In genomic region chr9:21334603-21334968, GRCh38 we compare ENCODE assay signal across 7 cellular contexts. TPM values are rescaled to one million over a fixed set of nuclear protein-coding genes. Genes with fewer than 3 reads are reported as not detected.
DNase-seq lines count a peak whose midpoint lies in the region; ATAC-seq and TF ChIP-seq lines count a peak whose summit lies in the region.
"Had no signal": no experiment of that assay in that cellular context is flagged by ENCODE, and none has a peak within 500 bp of the region (broad histone marks: within the 10 kb centered on the region; RNA-seq: fewer than 3 reads in every experiment).

No MANE protein-coding gene starts in this region.

- DNase-seq in Calu3 (no peak), astrocyte of the spinal cord (ENCODE audit: low read depth, low spot score) (no peak), mucosa of gallbladder (ENCODE audit: low spot score) (no peak)
- peak in 4 of 10 donors; percentile 8 to 33 (median 22) for DNase-seq in naive thymus-derived CD8-positive, alpha-beta T cell

- peak overlapping the region; percentile 58 for H3K27ac Mint-ChIP-seq in Calu3 (ENCODE audit: unreplicated experiment)
- peak overlapping the region; percentile 92 to 98 (median 96) for H3K27ac Mint-ChIP-seq in naive thymus-derived CD8-positive, alpha-beta T cell

- H3K4me3 ChIP-seq in astrocyte of the spinal cord (ENCODE audit: low read depth, low read length), result peak overlapping the region; percentile 91

- peak overlapping the region; percentile 83 for H3K4me3 Mint-ChIP-seq in Calu3 (ENCODE audit: low read depth, unreplicated experiment)
- peak overlapping the region; percentile 88 to 98 (median 94) for H3K4me3 Mint-ChIP-seq in naive thymus-derived CD8-positive, alpha-beta T cell

- ATAC-seq in HG02973 (IDR thresholded peaks at IDR 0.05; ENCODE audit: unreplicated experiment) (peak; percentile 8), HG03039 (IDR thresholded peaks at IDR 0.05; ENCODE audit: unreplicated experiment) (no peak)
- peak; percentile 50 to 53 for ATAC-seq in naive thymus-derived CD8-positive, alpha-beta T cell

- no peaks in the 10 kb centered on the region for H3K27me3 Mint-ChIP-seq in Calu3 (ENCODE audit: unreplicated experiment)
- peaks cover 0 to 1% (median 0%) of the 10 kb centered on the region in 5 donors for H3K27me3 Mint-ChIP-seq in naive thymus-derived CD8-positive, alpha-beta T cell

- intact Hi-C loops in Calu3 (cut with micrococcal nuclease; ENCODE audit: unreplicated experiment), result no loop called here

- in situ Hi-C loops in astrocyte of the spinal cord (cut with HindIII; ENCODE audit: low sequenced_read_pairs), result no loop called here

- BruUV-seq in Calu3 (replicated peaks; lab: Mats Ljungman, UMichigan), result TSS peak; percentile 40

- POLR2A ChIA-PET in naive thymus-derived CD8-positive, alpha-beta T cell (lab: Charles Lee), result interaction anchor here (0.5 to 1.8 kb wide), 8 partner anchors 8 to 712 kb away, joined by 3 to 13 read pairs (median 4); partner anchors contain the start of genes MLLT3 and MTAP

- TF ChIP-seq CTCF in Calu3 (IDR thresholded peaks at IDR 0.05; ENCODE audit: unreplicated experiment) (no peak), astrocyte of the spinal cord (IDR thresholded peaks at IDR 0.05; ENCODE audit: low read depth, low read length) (no peak)

- H3K36me3 Mint-ChIP-seq in Calu3 (ENCODE audit: insufficient read depth, unreplicated experiment), result peaks cover 28% of the 10 kb centered on the region
- H3K36me3 Mint-ChIP-seq in naive thymus-derived CD8-positive, alpha-beta T cell, result peaks cover 17 to 35% (median 30%) of the 10 kb centered on the region in 3 donors

- H3K9me3 Mint-ChIP-seq in Calu3 (ENCODE audit: low read depth, unreplicated experiment), result no peaks in the 10 kb centered on the region
- H3K9me3 Mint-ChIP-seq in naive thymus-derived CD8-positive, alpha-beta T cell, result peaks cover 0 to 19% (median 2%) of the 10 kb centered on the region in 9 donors

- CTCF ChIA-PET in Calu3 (lab: Charles Lee), result interaction anchor here (1.3 kb wide), 1 partner anchor 8 kb away, joined by 4 read pairs; no protein-coding TSS in a partner anchor

- no peaks in the 10 kb centered on the region for H3K4me1 Mint-ChIP-seq in Calu3 (ENCODE audit: low read depth, unreplicated experiment)
- H3K4me1 Mint-ChIP-seq in naive thymus-derived CD8-positive, alpha-beta T cell, result peaks cover 11 to 60% (median 46%) of the 10 kb centered on the region in 4 donors

RNA-seq across cellular contexts. Expression of gene KLHL9, which starts 0.6 kb away (rescaled TPM):
- 15.8 and 16.8 TPM in 2 replicates for total RNA-seq in Calu3 (2022)
- total RNA-seq in naive thymus-derived CD8-positive, alpha-beta T cell, result 10 to 100 TPM; 33.8 to 36.4 TPM
- polyA plus RNA-seq in naive thymus-derived CD8-positive, alpha-beta T cell, result 10 to 100 TPM; 14.8 to 19.6 (median 18.6) TPM
- 25.0 TPM for total RNA-seq in mucosa of gallbladder

RNA-seq across cellular contexts. Expression of gene IFNA6, which starts 16.1 kb away (rescaled TPM):
- total RNA-seq in Calu3 (2022) (not detected in 2 replicates), mucosa of gallbladder (not detected)
- total RNA-seq in naive thymus-derived CD8-positive, alpha-beta T cell, result not detected
- polyA plus RNA-seq in naive thymus-derived CD8-positive, alpha-beta T cell, result not detected
- total RNA-seq: NCI-H460 had no signal

RNA-seq across cellular contexts. Expression of gene IFNA5, which starts 29.5 kb away (rescaled TPM):
- total RNA-seq in Calu3 (2022) (not detected in 2 replicates), mucosa of gallbladder (not detected)
- under 1 TPM in 1 of 2 experiments, not detected in 1; 0.52 TPM for total RNA-seq in naive thymus-derived CD8-positive, alpha-beta T cell
- not detected for polyA plus RNA-seq in naive thymus-derived CD8-positive, alpha-beta T cell
- total RNA-seq: NCI-H460 had no signal

RNA-seq across cellular contexts. Expression of gene IFNA13, which starts 33.3 kb away (rescaled TPM):
- total RNA-seq in Calu3 (2022) (not detected in 2 replicates), mucosa of gallbladder (not detected)
- total RNA-seq in naive thymus-derived CD8-positive, alpha-beta T cell, result not detected
- not detected for polyA plus RNA-seq in naive thymus-derived CD8-positive, alpha-beta T cell
- total RNA-seq: NCI-H460 had no signal

RNA-seq across cellular contexts. Expression of gene IFNA2, which starts 50.6 kb away (rescaled TPM):
- total RNA-seq in Calu3 (2022) (not detected in 2 replicates), mucosa of gallbladder (not detected)
- not detected for total RNA-seq in naive thymus-derived CD8-positive, alpha-beta T cell
- polyA plus RNA-seq in naive thymus-derived CD8-positive, alpha-beta T cell, result not detected
- total RNA-seq: NCI-H460 had no signal
